In the genomic region with DNA sequence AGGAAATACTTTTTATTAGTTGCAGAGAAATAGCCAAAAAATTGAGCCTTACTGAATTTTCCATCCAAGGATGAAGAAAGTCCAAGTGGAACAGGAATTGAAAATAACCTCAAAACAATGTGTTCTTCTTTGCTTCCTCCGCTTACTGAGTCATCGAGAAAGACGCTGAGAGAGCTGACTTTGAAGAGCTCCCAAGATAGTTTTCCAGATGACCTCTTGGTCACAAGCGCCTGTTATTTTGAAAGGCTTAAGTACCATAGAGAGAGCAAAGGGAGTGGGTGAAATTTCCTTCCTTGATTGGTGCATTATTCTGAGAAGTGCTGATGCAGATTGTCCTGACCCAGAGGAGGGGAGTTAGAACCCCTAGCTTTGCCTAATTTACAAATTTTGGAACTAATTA, we compare ENCODE assay signal across 15 cellular contexts.
DNase-seq lines count a peak whose midpoint lies in the region; ATAC-seq and TF ChIP-seq lines count a peak whose summit lies in the region.
"Had no signal": no experiment of that assay in that cellular context is flagged by ENCODE, and none has a peak within 500 bp of the region (broad histone marks: within the 10 kb centered on the region; RNA-seq: fewer than 3 reads in every experiment).

No MANE protein-coding gene starts in this region.

- H3K4me1 ChIP-seq in gastrocnemius medialis = no peaks in the 10 kb centered on the region
- no peaks in the 10 kb centered on the region for H3K4me1 ChIP-seq in foreskin keratinocyte
- H3K4me1 ChIP-seq in A673 (ENCODE audit: insufficient read depth, low read length, poor library complexity, severe bottlenecking) = no peaks in the 10 kb centered on the region
- H3K4me1 ChIP-seq: colonic mucosa, spleen had no signal

- H3K27me3 ChIP-seq in gastrocnemius medialis (no peaks in the 10 kb centered on the region), foreskin keratinocyte (no peaks in the 10 kb centered on the region), A673 (replicated peaks; ENCODE audit: insufficient read depth, low read depth, low read length, poor library complexity) (no peaks in the 10 kb centered on the region)
- H3K27me3 ChIP-seq: colonic mucosa, spleen had no signal

- H3K36me3 ChIP-seq in gastrocnemius medialis = no peaks in the 10 kb centered on the region
- H3K36me3 ChIP-seq in A673 (ENCODE audit: insufficient read depth, low read length, poor library complexity, severe bottlenecking) = no peaks in the 10 kb centered on the region
- H3K36me3 ChIP-seq: colonic mucosa, spleen had no signal

- BruUV-seq in A673 (replicated peaks; lab: Mats Ljungman, UMichigan) = no TSS peak

- TF ChIP-seq CTCF in astrocyte of the cerebellum (IDR thresholded peaks at IDR 0.05; ENCODE audit: low read depth, low read length, missing control alignments) = no peak
- no peak for TF ChIP-seq CTCF in gastrocnemius medialis (IDR thresholded peaks at IDR 0.05 in 4 of 5, conservative IDR thresholded peaks at IDR 0.05 in 1 of 5)
- TF ChIP-seq CTCF in foreskin keratinocyte (conservative IDR thresholded peaks at IDR 0.05) = no peak
- no peak for TF ChIP-seq CTCF in A673 (conservative IDR thresholded peaks at IDR 0.05; ENCODE audit: low read depth, low read length)

- peak; percentile 30 for DNase-seq in GM04503 (ENCODE audit: low read depth)
- peak; percentile 8 for DNase-seq in astrocyte of the cerebellum (ENCODE audit: low read depth)
- peak; percentile 58 for DNase-seq in islet precursor cell
- no peak for DNase-seq in gastrocnemius medialis
- DNase-seq in NCI-H2081 treated with DMSO at 0.1 percent for 48 hours (lab: John Stamatoyannopoulos, UW) = no peak
- DNase-seq in foreskin keratinocyte = no peak
- no peak for DNase-seq in A673 (ENCODE audit: low spot score)
- DNase-seq: activated CD4-positive, alpha-beta T cell treated with anti-CD3 and anti-CD28 coated beads, Interleukin-2, amount 50 U/mL, for 48 hours; activated naive CD8-positive, alpha-beta T cell treated with anti-CD3 and anti-CD28 coated beads, Interleukin-2, amount 50 U/mL, for 24 hours; colonic mucosa; HFFc6; NK-92 treated with Interleukin-12 subunit alpha and Interleukin-12 subunit beta, amount 100 ng/mL, for 24 hours; occipital lobe; spleen had no signal

- no peak for TF ChIP-seq POLR2A in gastrocnemius medialis (IDR thresholded peaks at IDR 0.05)

- H3K27ac ChIP-seq in gastrocnemius medialis = no peak overlapping the region
- no peak overlapping the region for H3K27ac ChIP-seq in foreskin keratinocyte
- no peak overlapping the region for H3K27ac ChIP-seq in A673 (ENCODE audit: low read depth, low read length, poor library complexity, severe bottlenecking)
- H3K27ac ChIP-seq: colonic mucosa had no signal

- CTCF ChIA-PET in A673 (lab: Charles Lee) = no interaction called here

- H3K4me3 ChIP-seq in astrocyte of the cerebellum (ENCODE audit: low read depth, low read length) (no peak overlapping the region), gastrocnemius medialis (no peak overlapping the region), A673 (ENCODE audit: low read depth, low read length, poor library complexity, severe bottlenecking) (no peak overlapping the region)
- H3K4me3 ChIP-seq: colonic mucosa, spleen had no signal

- in situ Hi-C loops in astrocyte of the cerebellum (cut with HindIII; ENCODE audit: low sequenced_read_pairs) (no loop called here), gastrocnemius medialis (cut with MboI; ENCODE audit: low sequenced_read_pairs in 4 of 4) (no loop called here)

- POLR2A ChIA-PET in A673 (lab: Charles Lee; ENCODE audit: low non-redundant PET) = no interaction called here

- ATAC-seq in gastrocnemius medialis = peak; percentile 39 to 54
- ATAC-seq in GM21576 (IDR thresholded peaks at IDR 0.05; ENCODE audit: unreplicated experiment) = no peak
- ATAC-seq in foreskin keratinocyte = no peak
- ATAC-seq: activated naive CD8-positive, alpha-beta T cell treated with anti-CD3 and anti-CD28 coated beads, Interleukin-2, amount 50 U/mL, for 24 hours had no signal

- H3K9me3 ChIP-seq in gastrocnemius medialis = no peaks in the 10 kb centered on the region
- H3K9me3 ChIP-seq in A673 (ENCODE audit: low read depth, low read length, poor library complexity, severe bottlenecking) = no peaks in the 10 kb centered on the region
- H3K9me3 ChIP-seq: colonic mucosa, spleen had no signal

- intact Hi-C loops in gastrocnemius medialis (cut with DNase I; ENCODE audit: low total_unique reads) = no loop called here
- intact Hi-C loops in A673 (cut with micrococcal nuclease; ENCODE audit: unreplicated experiment) = no loop called here

Comparison
In these comparisons a context has a peak if more than half of its experiments do, and no peak if none do; other contexts are left out.
1. DNase-seq: peak in GM04503 (single experiment), astrocyte of the cerebellum (single experiment) and islet precursor cell (single experiment); none in gastrocnemius medialis (0 of 2), NCI-H2081 treated with DMSO at 0.1 percent for 48 hours (single experiment), foreskin keratinocyte (0 of 2) and A673 (single experiment).
2. ATAC-seq: peak in gastrocnemius medialis (2 of 2); none in GM21576 (single experiment) and foreskin keratinocyte (single experiment).